ENCODE assay signal across 8 cellular contexts in genomic region chr17:79075433-79075805, GRCh38. TPM values are rescaled to one million over a fixed set of nuclear protein-coding genes. Genes with fewer than 3 reads are reported as not detected.
DNase-seq lines count a peak whose midpoint lies in the region; ATAC-seq and TF ChIP-seq lines count a peak whose summit lies in the region.

No MANE protein-coding gene starts in this region.

- H3K27ac ChIP-seq in DND-41 (ENCODE audit: low read length) (no peak overlapping the region), GM23338 (ENCODE audit: low read depth) (no peak overlapping the region), muscle layer of duodenum (ENCODE audit: low read length) (peak overlapping the region; percentile 58)

- H3K9me3 ChIP-seq in DND-41 (ENCODE audit: insufficient read depth, low read length, severe bottlenecking) (no peaks in the 10 kb centered on the region), muscle layer of duodenum (ENCODE audit: control insufficient read depth in 1 of 2, low read length in 2 of 2) (no peaks in the 10 kb centered on the region)

- peaks cover 8% of the 10 kb centered on the region; the same call in 2 of the 3 replicates for H3K4me1 Mint-ChIP-seq in GM23338

- H3K27me3 Mint-ChIP-seq in GM23338 (ENCODE audit: insufficient read depth, low read depth, poor library complexity): peaks cover 9% of the 10 kb centered on the region

- H3K9me2 ChIP-seq in GM23338 (ENCODE audit: insufficient read depth): no peaks in the 10 kb centered on the region

- H3K4me1 ChIP-seq in DND-41 (ENCODE audit: insufficient read depth, low read length) (peaks cover 24% of the 10 kb centered on the region), GM23338 (ENCODE audit: insufficient read depth) (peaks cover 7% of the 10 kb centered on the region; the same call in 1 of the 2 replicates), muscle layer of duodenum (ENCODE audit: control insufficient read depth in 1 of 2, insufficient read depth in 2 of 2, low read length in 2 of 2) (peaks cover 7 to 11% of the 10 kb centered on the region in 2 donors)

- H3K9ac ChIP-seq in DND-41 (ENCODE audit: low read depth, low read length): peak overlapping the region; percentile 70

- peak overlapping the region; percentile 88 for H3K4me3 Mint-ChIP-seq in GM23338

- DNase-seq in DND-41: peak; percentile 21
- DNase-seq in GM23338 (ENCODE audit: low spot score): peak; percentile 29
- peak; percentile 26 for DNase-seq in RKO (ENCODE audit: low spot score)
- DNase-seq in effector CD8-positive, alpha-beta T cell (lab: John Stamatoyannopoulos, UW): peak; percentile 15
- DNase-seq in NCI-H2107 treated with DMSO at 0.1 percent for 48 hours (lab: John Stamatoyannopoulos, UW; ENCODE audit: unreplicated experiment): no peak
- no peak for DNase-seq in NCI-H2196 treated with DMSO at 0.1 percent for 48 hours (lab: John Stamatoyannopoulos, UW; ENCODE audit: unreplicated experiment)

- peak; percentile 25; the same call in 1 of the 3 replicates for ATAC-seq in DND-41 (ENCODE audit: insufficient read depth, low read depth)
- ATAC-seq in GM23338: peak; percentile 41
- no peak for ATAC-seq in HG02884 (IDR thresholded peaks at IDR 0.05; ENCODE audit: unreplicated experiment)

- H3K36me3 ChIP-seq in DND-41 (ENCODE audit: insufficient read depth, low read length) (peaks cover 21% of the 10 kb centered on the region), GM23338 (ENCODE audit: insufficient read depth) (peaks cover 3% of the 10 kb centered on the region; the same call in 1 of the 2 replicates), muscle layer of duodenum (ENCODE audit: control insufficient read depth in 1 of 2, insufficient read depth in 2 of 2, low read length in 2 of 2) (peaks cover 18 to 30% of the 10 kb centered on the region in 2 donors)

- no peaks in the 10 kb centered on the region; the same call in 1 of the 2 replicates for H4K20me1 ChIP-seq in DND-41 (ENCODE audit: insufficient read depth, low read length)
- H4K20me1 ChIP-seq in GM23338 (replicated peaks; ENCODE audit: insufficient read depth): peaks cover 9% of the 10 kb centered on the region

- no peaks in the 10 kb centered on the region; the same call in 2 of the 3 replicates for H3K9me3 Mint-ChIP-seq in GM23338

- H3K79me2 ChIP-seq in DND-41 (ENCODE audit: insufficient read depth, low read length) (no peaks in the 10 kb centered on the region), GM23338 (replicated peaks; ENCODE audit: insufficient read depth) (no peaks in the 10 kb centered on the region)

- H3K4me2 ChIP-seq in DND-41 (ENCODE audit: insufficient read depth, low read length) (peak overlapping the region; percentile 73), GM23338 (peak overlapping the region; percentile 93)

- H3K4me3 ChIP-seq in DND-41 (ENCODE audit: low read depth in 1 of 2, low read length in 2 of 2) (peak overlapping the region; percentile 32 to 62; a peak in 3 of 4 replicates), GM23338 (peak overlapping the region; percentile 74), muscle layer of duodenum (ENCODE audit: low read depth in 1 of 2, low read length in 2 of 2) (peak overlapping the region; percentile 83 to 85)

- H3K27me3 ChIP-seq in DND-41 (ENCODE audit: insufficient read depth, low read length, poor library complexity) (no peaks in the 10 kb centered on the region), GM23338 (ENCODE audit: insufficient read depth) (no peaks in the 10 kb centered on the region), muscle layer of duodenum (ENCODE audit: low read depth, low read length) (no peaks in the 10 kb centered on the region)

- peaks cover 16% of the 10 kb centered on the region for H3K36me3 Mint-ChIP-seq in GM23338 (ENCODE audit: low read depth)

- TF ChIP-seq CTCF in DND-41 (IDR thresholded peaks at IDR 0.05; ENCODE audit: borderline replicate concordance, extremely low read depth, low read length, poor library complexity, severe bottlenecking) (no peak), GM23338 (conservative IDR thresholded peaks at IDR 0.05; ENCODE audit: low read depth in 2 of 2) (no peak)

- no peak overlapping the region; the same call in 1 of the 2 replicates for H3K27ac Mint-ChIP-seq in GM23338

- no peaks in the 10 kb centered on the region for H3F3A ChIP-seq in GM23338 (replicated peaks; ENCODE audit: low read depth)

- peak overlapping the region; percentile 88 for H2AFZ ChIP-seq in DND-41 (ENCODE audit: low read depth, low read length)
- peak overlapping the region; percentile 84; the same call in 1 of the 2 replicates for H2AFZ ChIP-seq in GM23338

TF ChIP-seq in GM23338, 12 proteins besides CTCF, POLR2A, EP300 and RAD21:
- TF ChIP-seq EZH2phosphoT487 (IDR thresholded peaks at IDR 0.05; ENCODE audit: unreplicated experiment): no peak
- TF ChIP-seq CREB1 (CRISPR knock-in tag; IDR thresholded peaks at IDR 0.05; ENCODE audit: low read depth): no peak

RNA-seq across cellular contexts. Expression of gene ENGASE, which starts 0.8 kb away (rescaled TPM):
- total RNA-seq in GM23338 (2014; rRNA removed; shearing (Covaris generic)): 23.9 and 27.1 TPM in 2 replicates
- 8.8 and 9.0 TPM in 2 replicates for polyA plus RNA-seq in GM23338 (2016; fragmentation: Nextera tagmentation; extraction: Ambion mirVana)

RNA-seq across cellular contexts. Expression of gene C1QTNF1, which starts 51.5 kb away (rescaled TPM):
- total RNA-seq in GM23338 (2014; rRNA removed; shearing (Covaris generic)): 1.9 and 5.2 TPM in 2 replicates
- 1.1 and 1.5 TPM in 2 replicates for polyA plus RNA-seq in GM23338 (2016; fragmentation: Nextera tagmentation; extraction: Ambion mirVana)

Comparison
In these comparisons a context has a peak if more than half of its experiments do, and no peak if none do; other contexts are left out.
1. DNase-seq: peak in DND-41 (single experiment), GM23338 (single experiment), RKO (single experiment) and effector CD8-positive, alpha-beta T cell (single experiment); none in NCI-H2107 treated with DMSO at 0.1 percent for 48 hours (single experiment) and NCI-H2196 treated with DMSO at 0.1 percent for 48 hours (single experiment).
2. Peak in every context shown above with its lines, with median percentiles within 50 percentile points of each other: H3K4me3 ChIP-seq.